Comparison of ENCODE assay signal across 1 cellular context in the genomic region with DNA sequence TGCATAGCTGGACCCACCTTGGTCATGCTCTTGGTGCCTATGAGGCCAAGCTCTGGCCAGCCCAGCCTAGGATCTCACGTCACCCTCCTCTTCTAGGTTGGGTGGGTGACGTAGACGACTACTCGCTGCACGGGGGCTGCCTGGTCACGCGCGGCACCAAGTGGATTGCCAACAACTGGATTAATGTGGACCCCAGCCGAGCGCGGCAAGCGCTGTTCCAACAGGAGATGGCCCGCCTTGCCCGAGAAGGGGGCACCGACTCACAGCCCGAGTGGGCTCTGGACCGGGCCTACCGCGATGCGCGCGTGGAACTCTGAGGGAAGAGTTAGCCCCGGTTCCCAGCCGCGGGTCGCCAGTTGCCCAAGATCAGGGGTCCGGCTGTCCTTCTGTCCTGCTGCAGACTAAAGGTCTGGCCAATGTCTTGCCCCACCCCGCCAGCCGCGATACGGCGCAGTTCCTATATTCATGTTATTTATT.
TF ChIP-seq lines count a peak whose summit lies in the region.

No MANE protein-coding gene starts in this region.

TF ChIP-seq in WTC11, 78 proteins besides CTCF, POLR2A, EP300 and RAD21 (continued from another document):
- TF ChIP-seq, protein P1, sequence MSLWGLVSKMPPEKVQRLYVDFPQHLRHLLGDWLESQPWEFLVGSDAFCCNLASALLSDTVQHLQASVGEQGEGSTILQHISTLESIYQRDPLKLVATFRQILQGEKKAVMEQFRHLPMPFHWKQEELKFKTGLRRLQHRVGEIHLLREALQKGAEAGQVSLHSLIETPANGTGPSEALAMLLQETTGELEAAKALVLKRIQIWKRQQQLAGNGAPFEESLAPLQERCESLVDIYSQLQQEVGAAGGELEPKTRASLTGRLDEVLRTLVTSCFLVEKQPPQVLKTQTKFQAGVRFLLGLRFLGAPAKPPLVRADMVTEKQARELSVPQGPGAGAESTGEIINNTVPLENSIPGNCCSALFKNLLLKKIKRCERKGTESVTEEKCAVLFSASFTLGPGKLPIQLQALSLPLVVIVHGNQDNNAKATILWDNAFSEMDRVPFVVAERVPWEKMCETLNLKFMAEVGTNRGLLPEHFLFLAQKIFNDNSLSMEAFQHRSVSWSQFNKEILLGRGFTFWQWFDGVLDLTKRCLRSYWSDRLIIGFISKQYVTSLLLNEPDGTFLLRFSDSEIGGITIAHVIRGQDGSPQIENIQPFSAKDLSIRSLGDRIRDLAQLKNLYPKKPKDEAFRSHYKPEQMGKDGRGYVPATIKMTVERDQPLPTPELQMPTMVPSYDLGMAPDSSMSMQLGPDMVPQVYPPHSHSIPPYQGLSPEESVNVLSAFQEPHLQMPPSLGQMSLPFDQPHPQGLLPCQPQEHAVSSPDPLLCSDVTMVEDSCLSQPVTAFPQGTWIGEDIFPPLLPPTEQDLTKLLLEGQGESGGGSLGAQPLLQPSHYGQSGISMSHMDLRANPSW (CRISPR knock-in tag; conservative IDR thresholded peaks at IDR 0.05; ENCODE audit: low read depth) = no peak
